ENCODE assay signal across 21 cellular contexts in genomic region chr5:175712313-175712680, GRCh38. TPM values are rescaled to one million over a fixed set of nuclear protein-coding genes. Genes with fewer than 3 reads are reported as not detected.
"Had no signal": no experiment of that assay in that cellular context is flagged by ENCODE, and none has a peak within 500 bp of the region (broad histone marks: within the 10 kb centered on the region; RNA-seq: fewer than 3 reads in every experiment).

No MANE protein-coding gene starts in this region.

- DNase-seq: activated CD4-positive, alpha-beta memory T cell treated with anti-CD3 and anti-CD28 coated beads, Interleukin-2, amount 10 ng/mL, durations not matched to agents 7 days and 5 days; activated CD4-positive, alpha-beta T cell treated with anti-CD3 and anti-CD28 coated beads, Interleukin-2, amount 10 ng/mL, durations not matched to agents 24 days and 14 days; activated CD4-positive, CD25-positive, alpha-beta regulatory T cell; activated CD8-positive, alpha-beta memory T cell treated with anti-CD3 and anti-CD28 coated beads, Interleukin-2, amount 10 ng/mL, durations not matched to agents 7 days and 5 days; activated gamma-delta T cell treated with Interleukin-2 at 50 U/mL for 16 hours; cortex of kidney; effector CD4-positive, alpha-beta T cell; erythroblast; foreskin fibroblast; natural killer cell; retina; stimulated activated CD4-positive, alpha-beta T cell treated with anti-CD3 and anti-CD28 coated beads, Interleukin-12 subunit alpha, Interleukin-12 subunit beta, amount 100 ng/mL, for 4 hours; stimulated activated CD4-positive, alpha-beta T cell treated with anti-CD3 and anti-CD28 coated beads, Interleukin-4, amount 100 ng/mL, for 4 hours; SW 1271; T-helper 17 cell; uterus had no signal

- H3K27me3 ChIP-seq: adrenal gland, tibial nerve, uterus had no signal

- H3K4me1 ChIP-seq: adrenal gland, tibial nerve, uterus had no signal

- H3K9me3 ChIP-seq: adrenal gland, uterus had no signal

- H3K27ac ChIP-seq: adrenal gland, tibial nerve, uterus had no signal

- H3K36me3 ChIP-seq: adrenal gland, tibial nerve, uterus had no signal

- H3K4me3 ChIP-seq: adrenal gland, tibial nerve, uterus had no signal

- ATAC-seq: activated CD8-positive, alpha-beta memory T cell treated with anti-CD3 and anti-CD28 coated beads, Interleukin-2, amount 10 ng/mL, durations not matched to agents 7 days and 5 days; natural killer cell; T-helper 17 cell had no signal

RNA-seq across cellular contexts. Expression of gene HRH2, which starts 54.4 kb away (rescaled TPM):
- total RNA-seq: fibroblast of lung, lung microvascular endothelial cell, osteocyte had no signal
